In genomic region chr6:3019749-3020320, GRCh38 we compare ENCODE assay signal across 1 cellular context.
TF ChIP-seq lines count a peak whose summit lies in the region.

No MANE protein-coding gene starts in this region.

TF ChIP-seq in K562, 482 proteins besides CTCF, POLR2A, EP300 and RAD21:
- TF ChIP-seq ZNF146 (CRISPR knock-in tag; IDR thresholded peaks at IDR 0.05; ENCODE audit: unreplicated experiment): peak; percentile 95
- peak; percentile 57; the same call in 1 of the 2 replicates for TF ChIP-seq BCOR (IDR thresholded peaks at IDR 0.05)
- TF ChIP-seq SUPT5H (IDR thresholded peaks at IDR 0.05): peak; percentile 61
- TF ChIP-seq RBM22 (IDR thresholded peaks at IDR 0.05; ENCODE audit: low read depth, low read length, poor library complexity, severe bottlenecking): peak; percentile 18
- peak; percentile 35 for TF ChIP-seq RBM25 (IDR thresholded peaks at IDR 0.05; ENCODE audit: low read depth, low read length, severe bottlenecking)
- no peak for TF ChIP-seq ELF2 (CRISPR knock-in tag; IDR thresholded peaks at IDR 0.05)
- 0 out of 4 replicates have a peak, but pooled peaks of 1 of the 2 experiments have one; percentile 34 for TF ChIP-seq MAZ (CRISPR knock-in tag; conservative IDR thresholded peaks at IDR 0.05 in 1 of 2, IDR thresholded peaks at IDR 0.05 in 1 of 2)
- TF ChIP-seq RBM14 (IDR thresholded peaks at IDR 0.05; ENCODE audit: borderline replicate concordance, insufficient read depth, low read depth, low read length): no peak
- TF ChIP-seq FOXK1 (CRISPR knock-in tag; IDR thresholded peaks at IDR 0.05; ENCODE audit: borderline replicate concordance): 0 out of 2 replicates have a peak, but pooled peaks have one; percentile 14
- TF ChIP-seq MNT (conservative IDR thresholded peaks at IDR 0.05): 0 out of 4 replicates have a peak, but pooled peaks of 1 of the 2 experiments have one; percentile 20
- no peak for TF ChIP-seq LARP7 (IDR thresholded peaks at IDR 0.05)
- TF ChIP-seq POLR2B (IDR thresholded peaks at IDR 0.05; ENCODE audit: low read depth, partially characterized antibody): peak; percentile 69
- TF ChIP-seq E2F6 (IDR thresholded peaks at IDR 0.05; ENCODE audit: borderline replicate concordance in 1 of 2, extremely low read depth in 1 of 2, insufficient read depth in 1 of 2, insufficient read length in 1 of 2, low read depth in 1 of 2, low read length in 1 of 2, poor library complexity in 1 of 2, severe bottlenecking in 1 of 2): no peak
